Comparison of ENCODE assay signal across 11 cellular contexts in the genomic region with DNA sequence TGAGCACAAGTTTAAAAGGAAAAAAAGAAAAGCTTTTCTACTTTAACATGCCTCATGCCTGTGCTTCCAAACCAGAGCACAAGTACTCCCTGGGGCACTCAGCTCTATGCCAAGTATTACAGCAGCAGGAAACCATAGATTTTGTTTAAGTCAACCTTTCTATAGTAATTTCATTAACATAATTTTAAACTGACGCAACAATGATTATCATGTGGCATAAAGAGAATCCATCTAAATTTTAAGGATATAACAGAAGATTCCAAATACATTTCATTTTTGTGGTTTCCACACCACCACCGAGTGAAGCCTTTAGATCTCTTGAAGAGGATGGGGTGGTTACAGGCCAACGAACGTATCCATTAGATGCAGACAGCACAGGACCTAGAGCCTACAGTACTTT.
DNase-seq lines count a peak whose midpoint lies in the region; ATAC-seq and TF ChIP-seq lines count a peak whose summit lies in the region.
"Had no signal": no experiment of that assay in that cellular context is flagged by ENCODE, and none has a peak within 500 bp of the region (broad histone marks: within the 10 kb centered on the region; RNA-seq: fewer than 3 reads in every experiment).

No MANE protein-coding gene starts in this region.

- H3K36me3 ChIP-seq in ovary = no peaks in the 10 kb centered on the region

- H3K27me3 Mint-ChIP-seq in activated T-cell treated with anti-CD3 and anti-CD28 coated beads, Interleukin-2, amount 50 U/mL, for 24 hours = no peaks in the 10 kb centered on the region
- H3K27me3 Mint-ChIP-seq in brain = no peaks in the 10 kb centered on the region
- H3K27me3 Mint-ChIP-seq in stimulated activated naive B cell treated with anti-CD40 and anti-IgM and Interleukin-4, amounts not matched to agents 10 μg/mL and 1 μg/mL and 100 μg/mL, for 72 hours = no peaks in the 10 kb centered on the region
- H3K27me3 Mint-ChIP-seq: central memory CD8-positive, alpha-beta T cell; T-helper 17 cell had no signal

- TF ChIP-seq CTCF in brain (conservative IDR thresholded peaks at IDR 0.05) (no peak), ovary (IDR thresholded peaks at IDR 0.05) (no peak)

- peaks cover 70% of the 10 kb centered on the region for H3K4me1 Mint-ChIP-seq in activated T-cell treated with anti-CD3 and anti-CD28 coated beads, Interleukin-2, amount 50 U/mL, for 24 hours (ENCODE audit: low read depth)
- H3K4me1 Mint-ChIP-seq in brain = peaks cover 77% of the 10 kb centered on the region
- H3K4me1 Mint-ChIP-seq in stimulated activated naive B cell treated with anti-CD40 and anti-IgM and Interleukin-4, amounts not matched to agents 10 μg/mL and 1 μg/mL and 100 μg/mL, for 72 hours = peaks cover 7 to 15% of the 10 kb centered on the region in 2 donors

- no peak for TF ChIP-seq EP300 in ovary (IDR thresholded peaks at IDR 0.05)

- TF ChIP-seq POLR2A in ovary (IDR thresholded peaks at IDR 0.05) (no peak), erythroblast (IDR thresholded peaks at IDR 0.05; ENCODE audit: low read length) (no peak)

- DNase-seq in activated T-cell treated with anti-CD3 and anti-CD28 coated beads, Interleukin-2, amount 50 U/mL, for 24 hours = no peak
- DNase-seq in activated T-cell treated with anti-CD3 and anti-CD28 coated beads for 4 hours (no peak), ovary (no peak), erythroblast (lab: John Stamatoyannopoulos, UW) (no peak)
- no peak for DNase-seq in stimulated activated naive B cell treated with anti-CD40 and anti-IgM and Interleukin-4, amounts not matched to agents 10 μg/mL and 1 μg/mL and 100 μg/mL, for 72 hours
- DNase-seq: ACHN, T-helper 17 cell had no signal

- H3K27ac Mint-ChIP-seq in activated T-cell treated with anti-CD3 and anti-CD28 coated beads, Interleukin-2, amount 50 U/mL, for 24 hours = peak overlapping the region; percentile 31
- peak overlapping the region in 3 of 5 experiments; percentile 39 to 89 (median 62) for H3K27ac Mint-ChIP-seq in brain
- peak overlapping the region; percentile 7 for H3K27ac Mint-ChIP-seq in stimulated activated naive B cell treated with anti-CD40 and anti-IgM and Interleukin-4, amounts not matched to agents 10 μg/mL and 1 μg/mL and 100 μg/mL, for 72 hours
- H3K27ac Mint-ChIP-seq: T-helper 17 cell had no signal

- ATAC-seq in HG03103 (IDR thresholded peaks at IDR 0.05; ENCODE audit: low read depth, unreplicated experiment) = peak; percentile 8
- ATAC-seq in stimulated activated naive B cell treated with anti-CD40 and anti-IgM and Interleukin-4, amounts not matched to agents 10 μg/mL and 1 μg/mL and 100 μg/mL, for 72 hours (replicated peaks) = peak in 1 of 2 donors; percentile 2
- ATAC-seq in GM19395 (IDR thresholded peaks at IDR 0.05; ENCODE audit: unreplicated experiment) = no peak

- 69 to 78% (median 77%) methylated on average over 4 of the region's 4 CpGs for WGBS in ovary, 3 donors

- peaks cover 19% of the 10 kb centered on the region for H3K36me3 Mint-ChIP-seq in activated T-cell treated with anti-CD3 and anti-CD28 coated beads, Interleukin-2, amount 50 U/mL, for 24 hours (ENCODE audit: low read depth)
- H3K36me3 Mint-ChIP-seq in brain = peaks cover 26% of the 10 kb centered on the region
- peaks cover 0 to 2% of the 10 kb centered on the region in 2 donors for H3K36me3 Mint-ChIP-seq in stimulated activated naive B cell treated with anti-CD40 and anti-IgM and Interleukin-4, amounts not matched to agents 10 μg/mL and 1 μg/mL and 100 μg/mL, for 72 hours

- H3K9me3 Mint-ChIP-seq in activated T-cell treated with anti-CD3 and anti-CD28 coated beads, Interleukin-2, amount 50 U/mL, for 24 hours = peaks cover 7% of the 10 kb centered on the region
- H3K9me3 Mint-ChIP-seq in brain = peaks cover 0 to 8% (median 2%) of the 10 kb centered on the region in 5 experiments
- peaks cover 0 to 2% of the 10 kb centered on the region in 2 donors for H3K9me3 Mint-ChIP-seq in stimulated activated naive B cell treated with anti-CD40 and anti-IgM and Interleukin-4, amounts not matched to agents 10 μg/mL and 1 μg/mL and 100 μg/mL, for 72 hours
- H3K9me3 Mint-ChIP-seq: central memory CD8-positive, alpha-beta T cell had no signal

- H3K4me3 Mint-ChIP-seq in activated T-cell treated with anti-CD3 and anti-CD28 coated beads, Interleukin-2, amount 50 U/mL, for 24 hours = no peak overlapping the region
- H3K4me3 Mint-ChIP-seq in brain = no peak overlapping the region
- H3K4me3 Mint-ChIP-seq in stimulated activated naive B cell treated with anti-CD40 and anti-IgM and Interleukin-4, amounts not matched to agents 10 μg/mL and 1 μg/mL and 100 μg/mL, for 72 hours = no peak overlapping the region
- H3K4me3 Mint-ChIP-seq: central memory CD8-positive, alpha-beta T cell; T-helper 17 cell had no signal

- intact Hi-C loops in ovary (cut with DNase I) = no loop called here

- no peaks in the 10 kb centered on the region for H3K27me3 ChIP-seq in ovary

- no peaks in the 10 kb centered on the region for H3K9me3 ChIP-seq in ovary

- no peaks in the 10 kb centered on the region for H3K4me1 ChIP-seq in ovary (ENCODE audit: insufficient read depth)

- no peak overlapping the region for H3K4me3 ChIP-seq in ovary

- no peak overlapping the region for H3K27ac ChIP-seq in ovary

Comparison
In these comparisons a context has a peak if more than half of its experiments do, and no peak if none do; other contexts are left out.
1. H3K27ac Mint-ChIP-seq: peak in every context shown above with its lines; median percentile 62 in brain; 31 in activated T-cell treated with anti-CD3 and anti-CD28 coated beads, Interleukin-2, amount 50 U/mL, for 24 hours; 7 in stimulated activated naive B cell treated with anti-CD40 and anti-IgM and Interleukin-4, amounts not matched to agents 10 μg/mL and 1 μg/mL and 100 μg/mL, for 72 hours.